8 cellular contexts compared by ENCODE assay signal in genomic region chr19:58466089-58466759, GRCh38. TPM values are rescaled to one million over a fixed set of nuclear protein-coding genes. Genes with fewer than 3 reads are reported as not detected.
A peak's percentile ranks its signal among the peaks of the same experiment; 100 is the strongest.
DNase-seq lines count a peak whose midpoint lies in the region; ATAC-seq, FAIRE-seq and TF ChIP-seq lines count a peak whose summit lies in the region.

No MANE protein-coding gene starts in this region.

- no peak overlapping the region for H3K9ac ChIP-seq in H9 (ENCODE audit: extremely low read depth, insufficient read length, low read length)

- no peak overlapping the region for H4K91ac ChIP-seq in H9 (ENCODE audit: insufficient read length, low read depth, low read length)

- intact Hi-C loops in heart left ventricle (cut with DNase I): loop anchor here in 1 of 10 donors (1.0 kb wide), 1 partner anchor 26 kb away; the partner anchor contains the start of gene ZNF132
- intact Hi-C loops in spleen (cut with DNase I; ENCODE audit: low total_unique reads): no loop called here

- H3K9me3 ChIP-seq in H9 (ENCODE audit: control insufficient read depth, low read depth, low read length) (no peaks in the 10 kb centered on the region), heart left ventricle (no peaks in the 10 kb centered on the region), spleen (no peaks in the 10 kb centered on the region)

- H3K27me3 ChIP-seq in H9 (ENCODE audit: insufficient read depth, low read length) (no peaks in the 10 kb centered on the region), heart left ventricle (no peaks in the 10 kb centered on the region), spleen (replicated peaks in 1 of 7) (no peaks in the 10 kb centered on the region)

- DNase-seq in H9: no peak
- no peak for DNase-seq in heart left ventricle
- no peak for DNase-seq in spleen
- DNase-seq in GM12892 (ENCODE audit: insufficient read length): no peak
- DNase-seq in DMS 273 (lab: John Stamatoyannopoulos, UW; ENCODE audit: unreplicated experiment): no peak
- DNase-seq in pons (ENCODE audit: low spot score): no peak

- H3K79me1 ChIP-seq in H9 (ENCODE audit: insufficient read depth, low read depth, low read length, poor library complexity, severe bottlenecking): no peaks in the 10 kb centered on the region

- no peak overlapping the region for H2BK5ac ChIP-seq in H9 (ENCODE audit: insufficient read length, low read length)

- H3K4me1 ChIP-seq in H9 (ENCODE audit: insufficient read depth, low read length) (no peaks in the 10 kb centered on the region), heart left ventricle (peaks cover 4 to 16% (median 13%) of the 10 kb centered on the region in 12 donors), spleen (peaks cover 10 to 35% (median 21%) of the 10 kb centered on the region in 6 donors)

- no peaks in the 10 kb centered on the region for H3K79me2 ChIP-seq in H9 (ENCODE audit: insufficient read depth, low read length)

- peak overlapping the region; percentile 70 for H2AFZ ChIP-seq in H9 (ENCODE audit: low read length)

- H3K27ac ChIP-seq in C4-2B (peak overlapping the region; percentile 72), H9 (ENCODE audit: insufficient read length, low read depth, low read length) (no peak overlapping the region), heart left ventricle (peak overlapping the region in 5 of 12 donors; percentile 77 to 90 (median 85)), spleen (peak overlapping the region in 6 of 8 donors; percentile 80 to 92 (median 86))

- H4K20me1 ChIP-seq in H9 (ENCODE audit: control insufficient read depth, insufficient read depth, insufficient read length): no peaks in the 10 kb centered on the region

- H3K36me3 ChIP-seq in heart left ventricle: peaks cover 0 to 19% (median 10%) of the 10 kb centered on the region in 9 donors
- H3K36me3 ChIP-seq in spleen: peaks cover 0 to 23% (median 20%) of the 10 kb centered on the region in 6 donors

- no peak overlapping the region for H2AK5ac ChIP-seq in H9 (ENCODE audit: insufficient read length, low read length)

- TF ChIP-seq CTCF in C4-2B (conservative IDR thresholded peaks at IDR 0.05) (no peak), H9 (conservative IDR thresholded peaks at IDR 0.05) (no peak), heart left ventricle (IDR thresholded peaks at IDR 0.05) (no peak), spleen (IDR thresholded peaks at IDR 0.05 in 8 of 11, conservative IDR thresholded peaks at IDR 0.05 in 3 of 11) (no peak)

- H2BK20ac ChIP-seq in H9 (ENCODE audit: low read depth, low read length, poor library complexity, severe bottlenecking): no peak overlapping the region

- H3K4me3 Mint-ChIP-seq in H9: peak overlapping the region; percentile 79 to 84

- H3K18ac ChIP-seq in H9 (ENCODE audit: insufficient read length, low read depth, low read length): no peak overlapping the region

- H3K23me2 ChIP-seq in H9 (ENCODE audit: insufficient read length, low read depth, low read length, poor library complexity, severe bottlenecking): no peaks in the 10 kb centered on the region

- H3K36me3 Mint-ChIP-seq in H9 (ENCODE audit: insufficient read depth in 1 of 3, low read depth in 3 of 3): peaks cover 0 to 7% (median 2%) of the 10 kb centered on the region in 3 experiments; a peak in 3 of 7 replicates

- no peak overlapping the region for H3K4ac ChIP-seq in H9 (ENCODE audit: low read depth, low read length)

- peaks cover 9% of the 10 kb centered on the region for H3K27me3 Mint-ChIP-seq in H9 (ENCODE audit: low read depth)

- WGBS in H9 (ENCODE audit: extremely low coverage, insufficient read length, low lambda C conversion rate): no CpG with 5 or more reads among the region's 20 CpGs
- WGBS in heart left ventricle, 4 donors: 35 to 36% (median 36%) methylated on average over 19 to 20 of the region's 20 CpGs
- 37 to 41% (median 38%) methylated on average over 19 to 20 of the region's 20 CpGs for WGBS in spleen, 5 donors

- H2BK15ac ChIP-seq in H9 (ENCODE audit: low read depth, low read length): no peak overlapping the region

- H3K27ac Mint-ChIP-seq in H9: no peak overlapping the region

- peaks cover 13 to 17% of the 10 kb centered on the region in 2 experiments for H3K4me1 Mint-ChIP-seq in H9

- H3T11ph ChIP-seq in H9 (ENCODE audit: low read length): no peak overlapping the region

- ATAC-seq in SK-N-SH treated with all-trans-retinoic acid at 6 μM for 48 hours (peak; percentile 44), heart left ventricle (peak in 3 of 4 donors; percentile 4 to 9 (median 5))

- no peak overlapping the region for H2BK120ac ChIP-seq in H9 (ENCODE audit: low read depth, low read length, poor library complexity, severe bottlenecking)

- H3K4me3 ChIP-seq in heart left ventricle: peak overlapping the region; percentile 2 to 100 (median 94)
- H3K4me3 ChIP-seq in spleen: peak overlapping the region; percentile 93 to 100 (median 99)

- FAIRE-seq in GM12892 (lab: Jason Lieb, UNC): no peak

- H3K14ac ChIP-seq in H9 (ENCODE audit: insufficient read depth, low read length): no peak overlapping the region

- H3K9me3 Mint-ChIP-seq in H9: no peaks in the 10 kb centered on the region; a peak in 1 of 5 replicates

- H3K4me2 ChIP-seq in H9 (ENCODE audit: insufficient read depth, insufficient read length, low read length): peak overlapping the region; percentile 73

- no peak overlapping the region for H2BK12ac ChIP-seq in H9 (ENCODE audit: insufficient read length, low read depth, low read length)

- H3K23ac ChIP-seq in H9 (ENCODE audit: insufficient read length, low read depth, low read length): no peak overlapping the region

- H4K8ac ChIP-seq in H9 (replicated peaks; ENCODE audit: insufficient read length, low read depth, low read length): no peak overlapping the region

- no peak overlapping the region for H3K56ac ChIP-seq in H9 (ENCODE audit: insufficient read length, low read depth, low read length)

- H4K5ac ChIP-seq in H9 (ENCODE audit: insufficient read length, low read depth, low read length): no peak overlapping the region

- TF ChIP-seq POLR2A in heart left ventricle (IDR thresholded peaks at IDR 0.05): no peak
- TF ChIP-seq POLR2A in spleen (IDR thresholded peaks at IDR 0.05): no peak
- TF ChIP-seq POLR2A in GM12892 (IDR thresholded peaks at IDR 0.05; ENCODE audit: low read depth, low read length): no peak

TF ChIP-seq in SK-N-SH treated with all-trans-retinoic acid at 6 μM for 48 hours, 23 proteins besides CTCF, POLR2A, EP300 and RAD21 (continues in another document):
- TF ChIP-seq ZC3H10 (CRISPR knock-in tag; IDR thresholded peaks at IDR 0.05) (no peak), TCF4 (CRISPR knock-in tag; IDR thresholded peaks at IDR 0.05; ENCODE audit: borderline replicate concordance) (no peak), POU6F1 (CRISPR knock-in tag; IDR thresholded peaks at IDR 0.05; ENCODE audit: borderline replicate concordance, low read depth) (no peak), BACH2 (CRISPR knock-in tag; IDR thresholded peaks at IDR 0.05; ENCODE audit: borderline replicate concordance) (no peak), CSRNP3 (CRISPR knock-in tag; IDR thresholded peaks at IDR 0.05) (no peak)

RNA-seq across cellular contexts. Expression of gene ZNF324, which starts 0.7 kb away (rescaled TPM):
- total RNA-seq in H9 (2021) (12.7 and 14.8 TPM in 2 replicates), heart left ventricle (10 to 100 TPM in 1 of 9 donors, 1 to 10 TPM in 8; 4.0 to 10.1 (median 5.3) TPM), spleen (10 to 100 TPM; 11.0 to 19.8 (median 14.2) TPM)
- polyA plus RNA-seq in heart left ventricle (1 to 10 TPM; 2.5 to 5.6 TPM), spleen (1 to 10 TPM; 1.5 to 4.6 (median 2.1) TPM)
- polyA plus RNA-seq in GM12892 (2012; ENCODE audit: missing spikeins): 2.8 TPM

RNA-seq across cellular contexts. Expression of gene ZNF446, which starts 9.9 kb away (rescaled TPM):
- total RNA-seq in H9 (2021) (7.6 and 8.4 TPM in 2 replicates), heart left ventricle (1 to 10 TPM; 4.3 to 9.3 (median 6.0) TPM), spleen (10 to 100 TPM in 6 of 7 donors, 1 to 10 TPM in 1; 9.8 to 18.8 (median 11.3) TPM)
- polyA plus RNA-seq in heart left ventricle (1 to 10 TPM; 6.7 to 7.0 TPM), spleen (10 to 100 TPM in 2 of 3 donors, 1 to 10 TPM in 1; 7.1 to 13.2 (median 12.6) TPM)
- 4.9 TPM for polyA plus RNA-seq in GM12892 (2012; ENCODE audit: missing spikeins)

RNA-seq across cellular contexts. Expression of gene ZNF324B, which starts 14.8 kb away (rescaled TPM):
- 6.3 and 8.7 TPM in 2 replicates for total RNA-seq in H9 (2021)
- total RNA-seq in heart left ventricle: 1 to 10 TPM; 2.3 to 5.1 (median 4.5) TPM
- polyA plus RNA-seq in heart left ventricle: 1 to 10 TPM; 1.4 to 3.1 TPM
- 10 to 100 TPM in 2 of 7 donors, 1 to 10 TPM in 5; 7.3 to 12.5 (median 8.3) TPM for total RNA-seq in spleen
- polyA plus RNA-seq in spleen: 1 to 10 TPM in 2 of 3 donors, under 1 TPM in 1; 0.98 to 3.3 (median 1.5) TPM
- 2.8 TPM for polyA plus RNA-seq in GM12892 (2012; ENCODE audit: missing spikeins)

RNA-seq across cellular contexts. Expression of gene ZNF132, which starts 26.3 kb away (rescaled TPM):
- total RNA-seq in H9 (2021): 0.24 and 0.42 TPM in 2 replicates
- 1 to 10 TPM; 3.1 to 6.7 (median 5.2) TPM for total RNA-seq in heart left ventricle
- polyA plus RNA-seq in heart left ventricle: 1 to 10 TPM; 1.7 to 1.8 TPM
- total RNA-seq in spleen: 10 to 100 TPM in 2 of 7 donors, 1 to 10 TPM in 5; 4.2 to 10.9 (median 6.6) TPM
- polyA plus RNA-seq in spleen: 1 to 10 TPM in 2 of 3 donors, under 1 TPM in 1; 0.96 to 1.1 (median 1.0) TPM
- polyA plus RNA-seq in GM12892 (2012; ENCODE audit: missing spikeins): 0.74 TPM

RNA-seq across cellular contexts. Expression of gene SLC27A5, which starts 45.6 kb away (rescaled TPM):
- total RNA-seq in H9 (2021): 16.7 and 17.1 TPM in 2 replicates
- total RNA-seq in heart left ventricle: 1 to 10 TPM; 1.8 to 5.0 (median 3.6) TPM
- 1 to 10 TPM; 5.9 to 9.1 TPM for polyA plus RNA-seq in heart left ventricle
- 10 to 100 TPM in 1 of 7 donors, 1 to 10 TPM in 6; 6.0 to 12.3 (median 7.2) TPM for total RNA-seq in spleen
- 10 to 100 TPM; 14.0 to 26.8 (median 14.9) TPM for polyA plus RNA-seq in spleen
- 36.2 TPM for polyA plus RNA-seq in GM12892 (2012; ENCODE audit: missing spikeins)
